ENCODE assay signal across 25 cellular contexts in genomic region chr12:79830425-79830824, GRCh38.
"Had no signal": no experiment of that assay in that cellular context is flagged by ENCODE, and none has a peak within 500 bp of the region (broad histone marks: within the 10 kb centered on the region; RNA-seq: fewer than 3 reads in every experiment).

No MANE protein-coding gene starts in this region.

- H3K9me3 ChIP-seq: body of pancreas, right lobe of liver, tibial artery had no signal

- H3K4me3 ChIP-seq: body of pancreas, dorsolateral prefrontal cortex, right lobe of liver, skin epidermis, tibial artery had no signal

- H3K4me3 Mint-ChIP-seq: activated CD4-positive, alpha-beta T cell treated with anti-CD3 and anti-CD28 coated beads, Interleukin-2, amount 10 ng/mL, durations not matched to agents 24 days and 14 days; activated CD8-positive, alpha-beta memory T cell treated with anti-CD3 and anti-CD28 coated beads, Interleukin-2, amount 10 ng/mL, durations not matched to agents 7 days and 5 days; activated CD8-positive, alpha-beta T cell treated with anti-CD3 and anti-CD28 coated beads for 36 hours; effector memory CD8-positive, alpha-beta T cell; mesothelial cell of epicardium; nephron progenitor cell; stimulated activated naive CD8-positive, alpha-beta T cell treated with anti-CD3 and anti-CD28 coated beads, Interleukin-15, amount 100 ng/mL, for 72 hours had no signal

- H3K4me1 ChIP-seq: body of pancreas, right lobe of liver had no signal

- H3K27ac ChIP-seq: body of pancreas, right lobe of liver, skin epidermis, tibial artery had no signal

- H3K9me3 Mint-ChIP-seq: activated CD4-positive, alpha-beta T cell treated with anti-CD3 and anti-CD28 coated beads, Interleukin-2, amount 10 ng/mL, durations not matched to agents 24 days and 14 days; activated CD8-positive, alpha-beta T cell treated with anti-CD3 and anti-CD28 coated beads for 36 hours; effector memory CD8-positive, alpha-beta T cell; mesothelial cell of epicardium; nephron progenitor cell; stimulated activated naive CD8-positive, alpha-beta T cell treated with anti-CD3 and anti-CD28 coated beads, Interleukin-15, amount 100 ng/mL, for 72 hours had no signal

- H3K27me3 Mint-ChIP-seq: activated CD4-positive, alpha-beta T cell treated with anti-CD3 and anti-CD28 coated beads, Interleukin-2, amount 10 ng/mL, durations not matched to agents 24 days and 14 days; activated CD8-positive, alpha-beta memory T cell treated with anti-CD3 and anti-CD28 coated beads, Interleukin-2, amount 10 ng/mL, durations not matched to agents 7 days and 5 days; activated CD8-positive, alpha-beta T cell treated with anti-CD3 and anti-CD28 coated beads for 36 hours; effector memory CD8-positive, alpha-beta T cell; stimulated activated naive CD8-positive, alpha-beta T cell treated with anti-CD3 and anti-CD28 coated beads, Interleukin-15, amount 100 ng/mL, for 72 hours had no signal

- FAIRE-seq: colon, endothelial cell of umbilical vein, frontal cortex had no signal

- DNase-seq: activated CD4-positive, alpha-beta T cell treated with anti-CD3 and anti-CD28 coated beads, Interleukin-2, amount 10 ng/mL, durations not matched to agents 24 days and 14 days; activated CD8-positive, alpha-beta memory T cell treated with anti-CD3 and anti-CD28 coated beads, Interleukin-2, amount 10 ng/mL, durations not matched to agents 7 days and 5 days; activated CD8-positive, alpha-beta T cell treated with anti-CD3 and anti-CD28 coated beads for 36 hours; activated gamma-delta T cell treated with Interleukin-2 at 50 U/mL for 16 hours; activated T-cell treated with anti-CD3 and anti-CD28 coated beads for 4 hours; anterior cingulate cortex; body of pancreas; caudate nucleus; dorsolateral prefrontal cortex; effector memory CD8-positive, alpha-beta T cell; hypothalamus; left ventricle myocardium superior; mammary epithelial cell; nephron progenitor cell; nucleus accumbens; right lobe of liver; stimulated activated CD4-positive, alpha-beta T cell treated with anti-CD3 and anti-CD28 coated beads, Interleukin-1b, Interleukin-23, amount 100 ng/mL, for 48 hours; stimulated activated naive CD8-positive, alpha-beta T cell treated with anti-CD3 and anti-CD28 coated beads, Interleukin-15, amount 100 ng/mL, for 72 hours; tibial artery had no signal

- H3K27ac Mint-ChIP-seq: activated CD4-positive, alpha-beta T cell treated with anti-CD3 and anti-CD28 coated beads, Interleukin-2, amount 10 ng/mL, durations not matched to agents 24 days and 14 days; activated CD8-positive, alpha-beta memory T cell treated with anti-CD3 and anti-CD28 coated beads, Interleukin-2, amount 10 ng/mL, durations not matched to agents 7 days and 5 days; activated CD8-positive, alpha-beta T cell treated with anti-CD3 and anti-CD28 coated beads for 36 hours; mesothelial cell of epicardium; nephron progenitor cell; stimulated activated naive CD8-positive, alpha-beta T cell treated with anti-CD3 and anti-CD28 coated beads, Interleukin-15, amount 100 ng/mL, for 72 hours had no signal

- H3K27me3 ChIP-seq: body of pancreas, dorsolateral prefrontal cortex, right lobe of liver, tibial artery had no signal

- ATAC-seq: activated CD8-positive, alpha-beta memory T cell treated with anti-CD3 and anti-CD28 coated beads, Interleukin-2, amount 10 ng/mL, durations not matched to agents 7 days and 5 days; activated CD8-positive, alpha-beta T cell treated with anti-CD3 and anti-CD28 coated beads for 36 hours; body of pancreas; effector memory CD8-positive, alpha-beta T cell; esophagus mucosa; left ventricle myocardium superior; right lobe of liver; stimulated activated naive CD8-positive, alpha-beta T cell treated with anti-CD3 and anti-CD28 coated beads, Interleukin-15, amount 100 ng/mL, for 72 hours had no signal
